1 cellular context compared by ENCODE assay signal in genomic region chr13:29861694-29862110, GRCh38.
TF ChIP-seq lines count a peak whose summit lies in the region.

No MANE protein-coding gene starts in this region.

TF ChIP-seq in HepG2, 621 proteins besides CTCF, POLR2A, EP300 and RAD21 (continued from another document):
- 0 out of 2 replicates have a peak, but pooled peaks have one; percentile 12 for TF ChIP-seq ARID5B (CRISPR knock-in tag; IDR thresholded peaks at IDR 0.05)
